Comparison of ENCODE assay signal across 8 cellular contexts in the genomic region with DNA sequence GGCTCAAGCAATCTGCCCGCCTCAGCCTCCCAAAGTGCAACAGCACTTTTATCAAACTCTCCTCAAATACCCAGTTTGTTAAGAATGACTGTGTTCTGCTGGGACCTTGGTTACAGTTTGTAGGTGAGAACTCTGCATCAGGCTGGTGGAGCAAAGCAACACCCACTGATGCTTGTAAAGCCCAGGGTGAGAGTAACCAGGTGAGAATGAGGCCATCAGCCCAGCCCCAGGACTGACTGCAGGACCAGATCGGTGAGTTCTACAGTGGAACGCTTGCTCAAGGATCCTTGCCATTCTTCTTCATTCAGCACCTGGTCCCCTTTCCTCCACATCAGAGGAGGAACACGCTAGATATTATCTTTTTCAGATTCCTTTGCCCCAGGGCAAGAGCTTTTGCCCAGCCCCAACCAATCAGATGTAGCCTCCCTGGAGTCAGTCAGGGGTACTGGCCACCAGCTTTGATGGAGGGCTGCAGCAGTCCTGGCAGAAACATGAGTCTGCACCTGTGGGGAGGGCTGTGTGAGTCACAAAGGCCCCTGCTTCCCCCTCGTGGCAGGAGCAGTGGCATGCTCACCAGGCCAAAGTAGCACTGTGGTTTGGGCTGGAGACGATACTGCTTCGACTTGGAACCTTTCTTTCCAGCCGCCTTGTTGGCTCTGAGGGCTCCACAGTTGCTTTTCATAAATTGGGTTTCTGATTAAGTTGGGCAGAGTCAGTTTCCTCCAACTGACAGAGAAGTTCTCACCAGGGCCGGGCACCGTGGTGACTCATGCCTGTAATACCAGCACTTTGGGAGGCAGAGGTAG. TPM values are rescaled to one million over a fixed set of nuclear protein-coding genes. Genes with fewer than 3 reads are reported as not detected.
DNase-seq lines count a peak whose midpoint lies in the region; ATAC-seq and TF ChIP-seq lines count a peak whose summit lies in the region.

No MANE protein-coding gene starts in this region.

- H2AFZ ChIP-seq in DND-41 (ENCODE audit: low read depth, low read length), result no peak overlapping the region

- H3K9ac ChIP-seq in DND-41 (ENCODE audit: low read depth, low read length), result no peak overlapping the region

- no peaks in the 10 kb centered on the region for H3K79me2 ChIP-seq in DND-41 (ENCODE audit: insufficient read depth, low read length)

- H3K9me3 ChIP-seq in DND-41 (ENCODE audit: insufficient read depth, low read length, severe bottlenecking), result no peaks in the 10 kb centered on the region

- no peaks in the 10 kb centered on the region for H3K9me3 Mint-ChIP-seq in HFFc6

- H3K4me3 Mint-ChIP-seq in HFFc6, result no peak overlapping the region

- no peaks in the 10 kb centered on the region for H3K36me3 ChIP-seq in DND-41 (ENCODE audit: insufficient read depth, low read length)

- peaks cover 2% of the 10 kb centered on the region; the same call in 1 of the 2 replicates for H3K27me3 Mint-ChIP-seq in HFFc6 (ENCODE audit: insufficient read depth)

- peak; percentile 77 for TF ChIP-seq CTCF in DND-41 (IDR thresholded peaks at IDR 0.05; ENCODE audit: borderline replicate concordance, extremely low read depth, low read length, poor library complexity, severe bottlenecking)
- TF ChIP-seq CTCF in HFFc6 (IDR thresholded peaks at IDR 0.05), result peak; percentile 63
- TF ChIP-seq CTCF in foreskin keratinocyte (conservative IDR thresholded peaks at IDR 0.05), result peak; percentile 78

- H3K4me3 ChIP-seq in DND-41 (ENCODE audit: low read depth in 1 of 2, low read length in 2 of 2), result no peak overlapping the region

- H3K27ac Mint-ChIP-seq in HFFc6, result peak overlapping the region; percentile 72

- H3K4me2 ChIP-seq in DND-41 (ENCODE audit: insufficient read depth, low read length), result no peak overlapping the region

- peaks cover 8% of the 10 kb centered on the region for H4K20me1 ChIP-seq in DND-41 (ENCODE audit: insufficient read depth, low read length)

- H3K27me3 ChIP-seq in DND-41 (ENCODE audit: insufficient read depth, low read length, poor library complexity) (peaks cover 21% of the 10 kb centered on the region), foreskin keratinocyte (no peaks in the 10 kb centered on the region)

- H3K4me1 ChIP-seq in DND-41 (ENCODE audit: insufficient read depth, low read length), result peaks cover 5% of the 10 kb centered on the region; the same call in 1 of the 2 replicates
- peaks cover 6% of the 10 kb centered on the region for H3K4me1 ChIP-seq in foreskin keratinocyte

- ATAC-seq in DND-41 (ENCODE audit: insufficient read depth, low read depth) (peak; percentile 94), foreskin keratinocyte (peak; percentile 87), HG03565 (IDR thresholded peaks at IDR 0.05; ENCODE audit: unreplicated experiment) (no peak)

- peak; percentile 78 for DNase-seq in DND-41
- peak; percentile 58 for DNase-seq in HFFc6
- DNase-seq in RKO (ENCODE audit: low spot score), result peak; percentile 63
- peak; percentile 64 for DNase-seq in activated T-helper 1 cell treated with Interleukin-2 at 50 U/mL for 16 hours (ENCODE audit: low read depth)
- DNase-seq in foreskin keratinocyte, result peak; percentile 87 to 94
- DNase-seq in renal cortical epithelial cell (ENCODE audit: low read depth), result peak; percentile 77
- DNase-seq in NCI-H1694 (lab: John Stamatoyannopoulos, UW), result no peak

- peaks cover 33% of the 10 kb centered on the region for H3K4me1 Mint-ChIP-seq in HFFc6 (ENCODE audit: low read depth)

- H3K27ac ChIP-seq in DND-41 (ENCODE audit: low read length), result no peak overlapping the region
- peak overlapping the region; percentile 22 for H3K27ac ChIP-seq in foreskin keratinocyte

- no peaks in the 10 kb centered on the region for H3K36me3 Mint-ChIP-seq in HFFc6 (ENCODE audit: low read depth)

RNA-seq across cellular contexts. Expression of a gene that starts 3.5 kb away (rescaled TPM):
- 100 to 1,000 TPM; 266 to 286 (median 277) TPM for total RNA-seq in HFFc6 (2021; fragmentation: NEBNext Ultra II Directional; extraction: Animal tissue kit (Norgen Biotek cat#: 25700))
- total RNA-seq in foreskin keratinocyte (262 and 284 TPM in 2 replicates), renal cortical epithelial cell (116 and 143 TPM in 2 replicates)
- polyA plus RNA-seq in foreskin keratinocyte, result 280 TPM in 2 replicates

RNA-seq across cellular contexts. Expression of a gene that starts 49.1 kb away (rescaled TPM):
- total RNA-seq in HFFc6 (2021; fragmentation: NEBNext Ultra II Directional; extraction: Animal tissue kit (Norgen Biotek cat#: 25700)), result 10 to 100 TPM in 1 of 6 experiments, 1 to 10 TPM in 5; 7.5 to 10.5 (median 8.9) TPM
- total RNA-seq in foreskin keratinocyte (22.9 and 53.4 TPM in 2 replicates), renal cortical epithelial cell (11.3 and 38.2 TPM in 2 replicates)
- polyA plus RNA-seq in foreskin keratinocyte, result 13.7 and 25.1 TPM in 2 replicates

RNA-seq across cellular contexts. Expression of a gene that starts 56.1 kb away (rescaled TPM):
- total RNA-seq in HFFc6 (2021; fragmentation: NEBNext Ultra II Directional; extraction: Animal tissue kit (Norgen Biotek cat#: 25700)), result 1 to 10 TPM; 4.3 to 6.4 (median 5.0) TPM
- total RNA-seq in foreskin keratinocyte (18.8 and 35.4 TPM in 2 replicates), renal cortical epithelial cell (4.0 and 11.5 TPM in 2 replicates)
- polyA plus RNA-seq in foreskin keratinocyte, result 18.9 and 26.5 TPM in 2 replicates
